ENCODE assay signal across 2 cellular contexts in genomic region chr1:15994081-15994480, GRCh38.
TF ChIP-seq lines count a peak whose summit lies in the region.

No MANE protein-coding gene starts in this region.

TF ChIP-seq in IMR-90, 13 proteins besides CTCF, POLR2A, EP300 and RAD21:
- no peak for TF ChIP-seq CEBPB (IDR thresholded peaks at IDR 0.05; ENCODE audit: low read depth, low read length)
- no peak for TF ChIP-seq BHLHE40 (IDR thresholded peaks at IDR 0.05; ENCODE audit: low read depth, low read length)
- no peak for TF ChIP-seq SMC3 (IDR thresholded peaks at IDR 0.05; ENCODE audit: low read depth, low read length)
- no peak for TF ChIP-seq RFX5 (IDR thresholded peaks at IDR 0.05; ENCODE audit: low read depth, low read length)
- no peak for TF ChIP-seq MAZ (IDR thresholded peaks at IDR 0.05; ENCODE audit: borderline replicate concordance, low read depth, low read length)
- no peak for TF ChIP-seq NFE2L2 (IDR thresholded peaks at IDR 0.05; ENCODE audit: low read depth, low read length)
- TF ChIP-seq ELK1 (IDR thresholded peaks at IDR 0.05; ENCODE audit: borderline replicate concordance, low read depth, low read length): no peak
- TF ChIP-seq CHD1 (IDR thresholded peaks at IDR 0.05; ENCODE audit: low read depth, low read length): no peak

TF ChIP-seq in H1, 55 proteins besides CTCF, POLR2A, EP300 and RAD21:
- TF ChIP-seq TAF7 (optimal IDR thresholded peaks at IDR 0.05; ENCODE audit: borderline replicate concordance, low read depth, low read length) (no peak), ASH2L (IDR thresholded peaks at IDR 0.05; ENCODE audit: low read length) (no peak), CBX5 (IDR thresholded peaks at IDR 0.05; ENCODE audit: low read depth, low read length) (no peak), GTF2F1 (IDR thresholded peaks at IDR 0.05; ENCODE audit: borderline replicate concordance, low read depth, low read length) (no peak), GABPA (IDR thresholded peaks at IDR 0.05; ENCODE audit: borderline replicate concordance, insufficient read depth, low read length) (no peak), SUZ12 (IDR thresholded peaks at IDR 0.05; ENCODE audit: low read length) (no peak), CTBP2 (IDR thresholded peaks at IDR 0.05; ENCODE audit: borderline replicate concordance, insufficient read depth, insufficient read length, low read length) (no peak), SAP30 (IDR thresholded peaks at IDR 0.05; ENCODE audit: insufficient read depth, insufficient replicate concordance, low read length) (no peak), HDAC6 (IDR thresholded peaks at IDR 0.05; ENCODE audit: low read depth, low read length) (no peak), FOSL1 (IDR thresholded peaks at IDR 0.05; ENCODE audit: insufficient read depth, low read depth, low read length) (no peak), SRF (IDR thresholded peaks at IDR 0.05; ENCODE audit: low read depth, low read length) (no peak), BCL11A (IDR thresholded peaks at IDR 0.05; ENCODE audit: low read depth in 2 of 2, low read length in 2 of 2) (no peak)
TF ChIP-seq in H1: peak in this region for 0.
